In the genomic region with DNA sequence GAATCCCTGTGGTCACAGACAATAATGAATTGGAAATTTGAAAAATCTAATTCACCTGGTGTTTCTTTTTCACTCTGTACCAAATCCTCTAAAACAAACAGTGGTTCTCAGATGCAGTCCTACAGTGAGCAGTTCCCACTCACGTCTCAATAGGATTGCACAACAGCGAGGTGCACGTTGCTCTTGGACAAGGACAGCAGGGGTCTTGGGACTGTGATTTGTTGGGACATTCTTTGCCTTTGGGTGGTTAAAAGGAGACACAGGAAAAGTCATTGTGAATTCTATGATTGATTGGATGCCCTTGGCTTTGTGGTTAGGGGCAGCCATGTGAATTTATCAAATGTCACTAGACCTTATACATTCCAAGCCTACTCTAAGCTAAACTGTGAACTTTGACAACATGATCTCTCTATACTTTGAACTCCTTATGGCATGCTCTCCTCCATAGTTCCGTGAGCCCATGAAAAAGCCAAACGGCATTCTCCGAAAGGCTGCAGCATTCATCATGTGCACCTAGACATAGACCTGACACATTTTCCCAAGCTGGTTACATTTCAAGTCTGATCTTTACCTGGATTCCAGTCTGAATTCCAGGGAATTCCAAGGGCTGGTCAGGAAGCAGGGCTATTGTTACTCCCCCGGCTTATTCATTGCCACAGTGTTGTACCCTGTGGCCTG, we compare ENCODE assay signal across 22 cellular contexts. TPM values are rescaled to one million over a fixed set of nuclear protein-coding genes. Genes with fewer than 3 reads are reported as not detected.
DNase-seq lines count a peak whose midpoint lies in the region; ATAC-seq and TF ChIP-seq lines count a peak whose summit lies in the region.
"Had no signal": no experiment of that assay in that cellular context is flagged by ENCODE, and none has a peak within 500 bp of the region (broad histone marks: within the 10 kb centered on the region; RNA-seq: fewer than 3 reads in every experiment).

No MANE protein-coding gene starts in this region.

- no peaks in the 10 kb centered on the region for H3K4me1 ChIP-seq in mucosa of descending colon (ENCODE audit: low read depth)

- no peak for TF ChIP-seq CTCF in mucosa of descending colon (IDR thresholded peaks at IDR 0.05)

- no peak for TF ChIP-seq RAD21 in Ishikawa (IDR thresholded peaks at IDR 0.05; ENCODE audit: low read depth)

- DNase-seq in dermis blood vessel endothelial cell (peak; percentile 1), left lobe of liver (ENCODE audit: low spot score) (no peak), posterior vena cava (ENCODE audit: low spot score) (peak; percentile 4), mucosa of descending colon (no peak)
- DNase-seq: 8988T; C1 segment of cervical spinal cord; CD8-positive, alpha-beta T cell; DMS153; H9; HFFc6; Kasumi-1; NCI-H1694; NCI-H2081; NCI-H2171; NCI-H526 treated with DMSO at 0.1 percent for 48 hours; Right ventricle myocardium superior had no signal

- TF ChIP-seq EP300 in Ishikawa (IDR thresholded peaks at IDR 0.05; ENCODE audit: borderline replicate concordance), result peak; percentile 84

- ATAC-seq in left lobe of liver (peak; percentile 11), GM21528 (IDR thresholded peaks at IDR 0.05; ENCODE audit: low FRiP score, unreplicated experiment) (no peak), mucosa of descending colon (no peak), HG03457 (IDR thresholded peaks at IDR 0.05; ENCODE audit: unreplicated experiment) (no peak)
- ATAC-seq: CD8-positive, alpha-beta T cell had no signal

- no peaks in the 10 kb centered on the region for H3K36me3 ChIP-seq in mucosa of descending colon (ENCODE audit: low read depth)

- no peak overlapping the region for H3K4me3 ChIP-seq in mucosa of descending colon

- no peaks in the 10 kb centered on the region for H3K9me3 ChIP-seq in mucosa of descending colon

- intact Hi-C loops in posterior vena cava (cut with DNase I), result no loop called here
- intact Hi-C loops in mucosa of descending colon (cut with DNase I, micrococcal nuclease), result no loop called here

TF ChIP-seq in Ishikawa, 13 proteins besides CTCF, POLR2A, EP300 and RAD21:
- TF ChIP-seq, protein P1, sequence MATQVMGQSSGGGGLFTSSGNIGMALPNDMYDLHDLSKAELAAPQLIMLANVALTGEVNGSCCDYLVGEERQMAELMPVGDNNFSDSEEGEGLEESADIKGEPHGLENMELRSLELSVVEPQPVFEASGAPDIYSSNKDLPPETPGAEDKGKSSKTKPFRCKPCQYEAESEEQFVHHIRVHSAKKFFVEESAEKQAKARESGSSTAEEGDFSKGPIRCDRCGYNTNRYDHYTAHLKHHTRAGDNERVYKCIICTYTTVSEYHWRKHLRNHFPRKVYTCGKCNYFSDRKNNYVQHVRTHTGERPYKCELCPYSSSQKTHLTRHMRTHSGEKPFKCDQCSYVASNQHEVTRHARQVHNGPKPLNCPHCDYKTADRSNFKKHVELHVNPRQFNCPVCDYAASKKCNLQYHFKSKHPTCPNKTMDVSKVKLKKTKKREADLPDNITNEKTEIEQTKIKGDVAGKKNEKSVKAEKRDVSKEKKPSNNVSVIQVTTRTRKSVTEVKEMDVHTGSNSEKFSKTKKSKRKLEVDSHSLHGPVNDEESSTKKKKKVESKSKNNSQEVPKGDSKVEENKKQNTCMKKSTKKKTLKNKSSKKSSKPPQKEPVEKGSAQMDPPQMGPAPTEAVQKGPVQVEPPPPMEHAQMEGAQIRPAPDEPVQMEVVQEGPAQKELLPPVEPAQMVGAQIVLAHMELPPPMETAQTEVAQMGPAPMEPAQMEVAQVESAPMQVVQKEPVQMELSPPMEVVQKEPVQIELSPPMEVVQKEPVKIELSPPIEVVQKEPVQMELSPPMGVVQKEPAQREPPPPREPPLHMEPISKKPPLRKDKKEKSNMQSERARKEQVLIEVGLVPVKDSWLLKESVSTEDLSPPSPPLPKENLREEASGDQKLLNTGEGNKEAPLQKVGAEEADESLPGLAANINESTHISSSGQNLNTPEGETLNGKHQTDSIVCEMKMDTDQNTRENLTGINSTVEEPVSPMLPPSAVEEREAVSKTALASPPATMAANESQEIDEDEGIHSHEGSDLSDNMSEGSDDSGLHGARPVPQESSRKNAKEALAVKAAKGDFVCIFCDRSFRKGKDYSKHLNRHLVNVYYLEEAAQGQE (IDR thresholded peaks at IDR 0.05; ENCODE audit: low read depth), result no peak; the same call in 1 of the 2 replicates
- TF ChIP-seq TCF12 (IDR thresholded peaks at IDR 0.05; ENCODE audit: low read depth), result peak; percentile 59
- TF ChIP-seq YY1 (IDR thresholded peaks at IDR 0.05; ENCODE audit: low read depth), result no peak
- TF ChIP-seq TEAD4 (IDR thresholded peaks at IDR 0.05), result peak; percentile 25
- no peak for TF ChIP-seq USF1 (IDR thresholded peaks at IDR 0.05)
- 0 out of 2 replicates have a peak, but pooled peaks have one; percentile 6 for TF ChIP-seq NFIC (IDR thresholded peaks at IDR 0.05)
- peak; percentile 97 for TF ChIP-seq CEBPB (IDR thresholded peaks at IDR 0.05)
- no peak for TF ChIP-seq CREB1 (IDR thresholded peaks at IDR 0.05; ENCODE audit: low read depth)
- no peak for TF ChIP-seq TAF1 (IDR thresholded peaks at IDR 0.05; ENCODE audit: low read depth)
- no peak for TF ChIP-seq EGR1 (IDR thresholded peaks at IDR 0.05)
- no peak for TF ChIP-seq ZBTB7A (IDR thresholded peaks at IDR 0.05; ENCODE audit: low read depth)
- peak; percentile 65; the same call in 1 of the 2 replicates for TF ChIP-seq FOXM1 (IDR thresholded peaks at IDR 0.05; ENCODE audit: borderline replicate concordance, low read depth)
- no peak for TF ChIP-seq MAX (IDR thresholded peaks at IDR 0.05)

RNA-seq across cellular contexts. Expression of gene UNC93A, which starts 0.6 kb away (rescaled TPM):
- total RNA-seq in dermis blood vessel endothelial cell (not detected in 2 replicates), left lobe of liver (5.3 TPM), posterior vena cava (not detected), mucosa of descending colon (1 to 10 TPM in 1 of 3 donors, not detected in 2; 2.1 TPM)
- total RNA-seq: CD8-positive, alpha-beta T cell; G401; HFFc6; MCF 10A; Right ventricle myocardium superior; RPMI7951 had no signal

RNA-seq across cellular contexts. Expression of gene TTLL2, which starts 33.1 kb away (rescaled TPM):
- total RNA-seq in dermis blood vessel endothelial cell (not detected in 2 replicates), left lobe of liver (not detected), posterior vena cava (not detected), mucosa of descending colon (not detected)
- total RNA-seq: CD8-positive, alpha-beta T cell; G401; H9; HFFc6; MCF 10A; Right ventricle myocardium superior; RPMI7951 had no signal

Comparison
In these comparisons a context has a peak if more than half of its experiments do, and no peak if none do; other contexts are left out.
1. DNase-seq: peak in dermis blood vessel endothelial cell (single experiment) and posterior vena cava (single experiment); none in left lobe of liver (single experiment) and mucosa of descending colon (0 of 3).